ENCODE assay signal across 14 cellular contexts in the genomic region with DNA sequence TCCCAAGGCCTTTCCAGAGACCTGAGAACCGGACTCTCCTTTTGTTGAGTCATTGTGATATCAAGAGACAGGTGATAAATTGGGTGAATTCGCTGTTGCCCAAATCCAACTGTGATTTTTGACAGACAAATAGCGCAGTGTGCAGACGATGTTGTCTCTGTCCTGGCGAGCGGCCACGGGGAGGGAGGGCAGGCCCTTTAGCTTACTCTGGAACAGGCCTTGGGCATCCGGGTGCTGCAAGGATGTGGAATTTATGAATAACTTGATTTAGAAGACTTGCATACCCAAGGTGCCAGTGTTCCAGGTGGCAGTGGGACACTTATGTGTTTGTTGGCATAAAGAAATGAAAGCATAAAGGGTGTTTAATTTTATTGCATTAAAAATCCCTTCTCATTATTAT. TPM values are rescaled to one million over a fixed set of nuclear protein-coding genes. Genes with fewer than 3 reads are reported as not detected.
DNase-seq lines count a peak whose midpoint lies in the region; ATAC-seq and TF ChIP-seq lines count a peak whose summit lies in the region.
"Had no signal": no experiment of that assay in that cellular context is flagged by ENCODE, and none has a peak within 500 bp of the region (broad histone marks: within the 10 kb centered on the region; RNA-seq: fewer than 3 reads in every experiment).

No MANE protein-coding gene starts in this region.

- H3K9me3 ChIP-seq in hepatocyte (ENCODE audit: low read depth): no peaks in the 10 kb centered on the region
- H3K9me3 ChIP-seq: heart right ventricle, ovary had no signal

- no peak for ATAC-seq in left colon
- no peak for ATAC-seq in HG02623 (IDR thresholded peaks at IDR 0.05; ENCODE audit: unreplicated experiment)
- ATAC-seq: heart right ventricle had no signal

- CTCF ChIA-PET in RWPE1 (lab: Yijun Ruan, JAX): no interaction called here

- intact Hi-C loops in left colon (cut with DNase I, micrococcal nuclease): no loop called here

- H3K9me2 ChIP-seq in hepatocyte (replicated peaks; ENCODE audit: insufficient read depth): no peaks in the 10 kb centered on the region

- 86% methylated on average over 8 of the region's 8 CpGs for WGBS in hepatocyte (ENCODE audit: low lambda C conversion rate, missing lambda C conversion rate)

- H2AFZ ChIP-seq in hepatocyte: no peak overlapping the region

- H3K79me2 ChIP-seq in hepatocyte: peaks cover 46% of the 10 kb centered on the region

- POLR2A ChIA-PET in RWPE1 (lab: Yijun Ruan, JAX; ENCODE audit: low non-redundant PET): no interaction called here

- TF ChIP-seq CTCF in C4-2B (conservative IDR thresholded peaks at IDR 0.05) (no peak), RWPE1 (conservative IDR thresholded peaks at IDR 0.05; ENCODE audit: low read depth) (no peak), hepatocyte (IDR thresholded peaks at IDR 0.05; ENCODE audit: poor library complexity) (no peak)

- H3K4me3 ChIP-seq in hepatocyte: no peak overlapping the region
- H3K4me3 ChIP-seq: heart right ventricle, ovary had no signal

- H3K4me1 ChIP-seq in hepatocyte (ENCODE audit: insufficient read depth): no peaks in the 10 kb centered on the region

- no peak for DNase-seq in RWPE1 (ENCODE audit: low spot score)
- peak; percentile 36 for DNase-seq in dermis blood vessel endothelial cell
- DNase-seq in nucleus accumbens (lab: John Stamatoyannopoulos, UW): peak in 49 of 56 donors; percentile 9 to 80 (median 49)
- DNase-seq in DMS153 treated with DMSO at 0.1 percent for 48 hours (lab: John Stamatoyannopoulos, UW; ENCODE audit: unreplicated experiment): no peak
- no peak for DNase-seq in left colon
- DNase-seq in hepatocyte (ENCODE audit: low spot score): no peak
- DNase-seq: activated CD4-positive, alpha-beta T cell treated with anti-CD3 and anti-CD28 coated beads, Interleukin-2, amount 50 U/mL, for 1 hour; brain microvascular endothelial cell; mesendoderm; NCI-H510A had no signal

- no peak overlapping the region for H3K4me2 ChIP-seq in hepatocyte

- H3K27ac ChIP-seq in C4-2B (peak overlapping the region; percentile 60), RWPE1 (peak overlapping the region; percentile 48), hepatocyte (no peak overlapping the region)
- H3K27ac ChIP-seq: brain microvascular endothelial cell, heart right ventricle, ovary had no signal

- H4K20me1 ChIP-seq in hepatocyte (ENCODE audit: insufficient read depth, poor library complexity, severe bottlenecking): peaks cover 7% of the 10 kb centered on the region

- no peaks in the 10 kb centered on the region for H3K36me3 ChIP-seq in hepatocyte (replicated peaks; ENCODE audit: insufficient read depth, low read depth)
- H3K36me3 ChIP-seq: brain microvascular endothelial cell, heart right ventricle, ovary had no signal

- no peaks in the 10 kb centered on the region for H3K27me3 ChIP-seq in hepatocyte
- H3K27me3 ChIP-seq: brain microvascular endothelial cell, heart right ventricle, ovary had no signal

RNA-seq across cellular contexts. Expression of gene LDLRAD3, which starts 9.2 kb away (rescaled TPM):
- total RNA-seq in dermis blood vessel endothelial cell (9.7 and 13.4 TPM in 2 replicates), left colon (1 to 10 TPM; 2.3 to 2.9 TPM), hepatocyte (11.8 and 12.2 TPM in 2 replicates)
- polyA plus RNA-seq in hepatocyte: 7.4 and 12.2 TPM in 2 replicates

Comparison
In these comparisons a context has a peak if more than half of its experiments do, and no peak if none do; other contexts are left out.
1. DNase-seq: peak in dermis blood vessel endothelial cell (single experiment) and nucleus accumbens (49 of 56); none in RWPE1 (single experiment), DMS153 treated with DMSO at 0.1 percent for 48 hours (single experiment), left colon (0 of 2) and hepatocyte (single experiment).